Comparison of ENCODE assay signal across 10 cellular contexts in the genomic region with DNA sequence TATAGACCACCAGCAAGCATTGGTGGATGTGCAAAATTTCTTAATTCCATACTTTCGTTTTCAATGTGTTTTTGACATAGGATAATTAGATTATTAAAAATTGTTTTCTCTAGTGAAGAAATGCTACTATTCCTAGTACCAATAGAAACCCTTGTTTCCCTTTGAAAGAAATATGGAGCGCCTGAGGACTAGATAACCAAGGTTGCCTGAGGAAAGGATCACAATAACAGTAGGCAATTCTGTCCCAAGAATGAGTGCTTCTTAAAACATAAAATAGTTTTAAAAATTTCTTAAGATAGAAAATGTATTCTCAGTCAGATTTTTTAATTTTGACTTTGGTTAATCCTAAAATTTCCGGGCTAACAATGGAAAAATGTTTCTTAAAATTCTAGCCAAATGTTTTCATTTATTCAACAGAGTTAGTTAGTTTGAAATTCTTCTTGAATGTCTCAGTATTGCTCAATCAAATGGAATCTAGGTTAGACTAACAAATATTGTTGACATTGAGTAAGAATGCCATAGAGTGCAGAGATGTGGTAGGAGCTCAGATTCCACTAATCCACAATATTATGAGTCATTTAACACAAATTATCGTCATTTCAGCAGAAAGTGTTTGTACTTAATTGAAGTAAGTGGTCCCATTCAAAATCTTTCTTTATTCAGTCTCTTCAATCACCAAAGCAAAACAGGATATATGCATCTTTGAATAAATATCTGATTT.
DNase-seq lines count a peak whose midpoint lies in the region; ATAC-seq, FAIRE-seq and TF ChIP-seq lines count a peak whose summit lies in the region.
"Had no signal": no experiment of that assay in that cellular context is flagged by ENCODE, and none has a peak within 500 bp of the region (broad histone marks: within the 10 kb centered on the region; RNA-seq: fewer than 3 reads in every experiment).

No MANE protein-coding gene starts in this region.

- H3K4me1 ChIP-seq in lower lobe of right lung: no peaks in the 10 kb centered on the region

- intact Hi-C loops in lower lobe of right lung (cut with DNase I): no loop called here

- no peaks in the 10 kb centered on the region for H3K36me3 ChIP-seq in lower lobe of right lung

- ATAC-seq in lower lobe of right lung (peak; percentile 90 to 97), GM21526 (IDR thresholded peaks at IDR 0.05; ENCODE audit: low FRiP score, unreplicated experiment) (no peak), GM21723 (IDR thresholded peaks at IDR 0.05; ENCODE audit: unreplicated experiment) (no peak)
- ATAC-seq: naive thymus-derived CD4-positive, alpha-beta T cell had no signal

- H3K27me3 ChIP-seq in lower lobe of right lung (ENCODE audit: low read depth): no peaks in the 10 kb centered on the region

- DNase-seq in AG08395 (ENCODE audit: low spot score) (peak; percentile 76), HTR-8/SVneo (ENCODE audit: insufficient read length, low spot score) (peak; percentile 23), dedifferentiated amniotic fluid mesenchymal stem cell (ENCODE audit: extremely low spot score) (peak; percentile 94), lower lobe of right lung (no peak), Kasumi-1 (lab: John Stamatoyannopoulos, UW) (no peak), NOMO-1 (lab: John Stamatoyannopoulos, UW; ENCODE audit: unreplicated experiment in 2 of 2) (no peak)
- DNase-seq: activated T-cell treated with anti-CD3 and anti-CD28 coated beads, Interleukin-2, amount 50 U/mL, for 1 hour; naive thymus-derived CD4-positive, alpha-beta T cell had no signal

- H3K9me3 ChIP-seq in lower lobe of right lung: no peaks in the 10 kb centered on the region

- TF ChIP-seq CTCF in lower lobe of right lung (IDR thresholded peaks at IDR 0.05): no peak

- no peak overlapping the region for H3K4me3 ChIP-seq in lower lobe of right lung

- no peak for FAIRE-seq in HTR-8/SVneo (lab: Jason Lieb, UNC)

- no peak overlapping the region for H3K27ac ChIP-seq in lower lobe of right lung

Comparison
In these comparisons a context has a peak if more than half of its experiments do, and no peak if none do; other contexts are left out.
1. DNase-seq: peak in AG08395 (single experiment), HTR-8/SVneo (single experiment) and dedifferentiated amniotic fluid mesenchymal stem cell (single experiment); none in lower lobe of right lung (single experiment), Kasumi-1 (0 of 2) and NOMO-1 (0 of 2).
2. ATAC-seq: peak in lower lobe of right lung (2 of 2); none in GM21526 (single experiment) and GM21723 (single experiment).